In the genomic region with DNA sequence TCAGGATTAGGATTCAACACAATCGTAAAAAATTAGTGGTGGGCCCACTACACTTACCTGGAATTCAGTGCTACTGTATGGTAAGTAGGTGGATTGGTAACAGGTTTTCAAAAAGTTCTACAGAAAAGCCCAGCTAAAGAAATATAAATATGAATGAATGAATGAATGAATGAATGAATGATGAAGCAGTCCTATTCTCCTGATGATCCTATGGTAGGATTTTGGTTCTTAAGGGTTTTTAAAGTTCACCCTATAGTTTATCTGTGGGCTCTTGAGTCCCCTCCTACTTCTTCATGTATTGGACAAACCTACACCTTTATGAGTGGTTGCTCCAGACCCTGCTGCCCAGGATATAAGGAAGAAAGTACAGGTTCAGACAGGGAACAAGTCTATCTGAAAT, we compare ENCODE assay signal across 7 cellular contexts.
"Had no signal": no experiment of that assay in that cellular context is flagged by ENCODE, and none has a peak within 500 bp of the region (broad histone marks: within the 10 kb centered on the region; RNA-seq: fewer than 3 reads in every experiment).

No MANE protein-coding gene starts in this region.

- DNase-seq: IMR-90, KBM-7, KG1 had no signal

- H3K9ac ChIP-seq: KMS-11 had no signal

- FAIRE-seq: HepG2, HTR-8/SVneo had no signal

- ATAC-seq: HepG2 had no signal

- H3K27ac ChIP-seq: HL-60, KMS-11 had no signal

- H3K4me2 ChIP-seq: KMS-11 had no signal
